ENCODE assay signal across 13 cellular contexts in the genomic region with DNA sequence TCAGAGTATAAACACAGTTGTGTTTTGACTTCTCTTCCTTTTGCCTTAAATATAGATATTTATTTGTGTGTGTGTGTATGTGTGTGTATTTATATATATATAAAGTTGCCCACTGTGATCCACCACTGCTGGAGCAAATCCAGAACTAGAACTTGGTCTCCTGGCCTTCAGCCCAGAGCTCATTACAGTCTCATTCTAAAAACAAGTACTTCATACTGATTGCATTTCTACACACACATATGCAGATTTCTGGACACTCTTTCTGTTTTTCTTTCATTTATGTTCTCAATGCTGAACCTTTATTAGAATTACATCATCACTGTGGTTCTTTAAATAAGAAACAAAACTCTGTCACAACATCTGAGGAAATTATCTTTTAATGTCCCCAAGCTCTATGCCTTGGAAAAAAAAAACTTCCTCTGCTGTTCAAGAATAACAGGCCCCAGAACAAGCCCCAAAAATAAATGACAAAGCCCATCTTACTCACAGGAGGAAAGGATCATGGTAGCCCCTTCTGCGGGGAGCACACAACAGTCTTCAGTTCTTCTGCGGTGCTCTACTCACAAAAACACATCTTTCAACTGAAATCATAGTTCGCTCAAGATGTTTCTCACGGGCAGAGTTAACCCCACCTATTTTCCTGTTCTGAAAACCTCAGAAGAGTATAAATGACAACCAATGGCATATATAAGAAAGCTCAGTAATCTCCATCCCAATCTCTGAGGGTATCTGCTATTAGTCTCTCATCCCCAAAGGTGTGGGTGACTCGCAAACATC. TPM values are rescaled to one million over a fixed set of nuclear protein-coding genes. Genes with fewer than 3 reads are reported as not detected.
A peak's percentile ranks its signal among the peaks of the same experiment; 100 is the strongest.
DNase-seq lines count a peak whose midpoint lies in the region; ATAC-seq and TF ChIP-seq lines count a peak whose summit lies in the region.
"Had no signal": no experiment of that assay in that cellular context is flagged by ENCODE, and none has a peak within 500 bp of the region (broad histone marks: within the 10 kb centered on the region; RNA-seq: fewer than 3 reads in every experiment).

Gene TXK, minus strand, starts transcription at position 583 of the 777 bp plus-strand sequence. Its CDS starts 80 bp downstream, at position 503.

- H3K4me3 Mint-ChIP-seq in activated naive CD4-positive, alpha-beta T cell treated with anti-CD3 and anti-CD28 coated beads for 36 hours = peak within 1 kb of the TSS; percentile 79
- peak within 1 kb of the TSS; percentile 90 for H3K4me3 Mint-ChIP-seq in activated T-helper 1 cell treated with anti-CD3 and anti-CD28 coated beads, Interleukin-12 subunit alpha, Interleukin-12 subunit beta, Interleukin-2, Interleukin-4 antibody, amounts not matched to agents 30 ng/mL and 10 ng/mL and 1 ng/mL, durations not matched to agents 14 hours and 24 hours and 36 hours
- H3K4me3 Mint-ChIP-seq in nephron progenitor cell = no peak within 1 kb of the TSS
- no peak within 1 kb of the TSS for H3K4me3 Mint-ChIP-seq in stimulated activated memory B cell treated with anti-CD40 and anti-IgM and Interleukin-4, amounts not matched to agents 10 μg/mL and 1 μg/mL and 100 μg/mL, for 72 hours

- peaks cover 5% of the 10 kb centered on the region for H3F3A ChIP-seq in PC-9 (ENCODE audit: insufficient read depth, low read depth)

- POLR2A ChIA-PET in PC-9 (lab: Charles Lee; ENCODE audit: unreplicated experiment) = no interaction called here

- TF ChIP-seq CTCF in fibroblast of lung (conservative IDR thresholded peaks at IDR 0.05 in 1 of 2, IDR thresholded peaks at IDR 0.05 in 1 of 2; ENCODE audit: low read depth in 1 of 2, low read length in 2 of 2) (no peak), PC-9 (conservative IDR thresholded peaks at IDR 0.05) (no peak), nephron progenitor cell (IDR thresholded peaks at IDR 0.05) (no peak)

- H3K4me2 ChIP-seq in fibroblast of lung (ENCODE audit: extremely low read depth, insufficient read depth, low read length) (no peak within 1 kb of the TSS), PC-9 (no peak within 1 kb of the TSS)
- H3K4me2 ChIP-seq: smooth muscle cell had no signal

- H3K36me3 Mint-ChIP-seq in activated naive CD4-positive, alpha-beta T cell treated with anti-CD3 and anti-CD28 coated beads for 36 hours (ENCODE audit: low read depth) = peaks cover 32% of the 10 kb centered on the region
- H3K36me3 Mint-ChIP-seq in activated T-helper 1 cell treated with anti-CD3 and anti-CD28 coated beads, Interleukin-12 subunit alpha, Interleukin-12 subunit beta, Interleukin-2, Interleukin-4 antibody, amounts not matched to agents 30 ng/mL and 10 ng/mL and 1 ng/mL, durations not matched to agents 14 hours and 24 hours and 36 hours (ENCODE audit: low read depth) = peaks cover 10% of the 10 kb centered on the region
- H3K36me3 Mint-ChIP-seq in nephron progenitor cell (ENCODE audit: low read depth) = peaks cover 5% of the 10 kb centered on the region
- peaks cover 37% of the 10 kb centered on the region for H3K36me3 Mint-ChIP-seq in stimulated activated memory B cell treated with anti-CD40 and anti-IgM and Interleukin-4, amounts not matched to agents 10 μg/mL and 1 μg/mL and 100 μg/mL, for 72 hours

- H3K4me1 ChIP-seq in fibroblast of lung (ENCODE audit: control insufficient read depth, extremely low read depth, insufficient read depth, low read length) (peaks cover 2% of the 10 kb centered on the region), PC-9 (replicated peaks; ENCODE audit: insufficient read depth) (peaks cover 35% of the 10 kb centered on the region)
- H3K4me1 ChIP-seq: BE2C had no signal

- peak; percentile 41 for DNase-seq in activated naive CD4-positive, alpha-beta T cell treated with anti-CD3 and anti-CD28 coated beads for 36 hours
- DNase-seq in activated naive CD4-positive, alpha-beta T cell treated with Interleukin-2 at 50 U/mL for 16 hours = no peak
- DNase-seq in activated T-helper 1 cell treated with anti-CD3 and anti-CD28 coated beads, Interleukin-12 subunit alpha, Interleukin-12 subunit beta, Interleukin-2, Interleukin-4 antibody, amounts not matched to agents 30 ng/mL and 10 ng/mL and 1 ng/mL, durations not matched to agents 14 hours and 24 hours and 36 hours (ENCODE audit: low spot score) = peak; percentile 19
- peak; percentile 28 to 47 for DNase-seq in fibroblast of lung (ENCODE audit: low read depth in 2 of 2)
- DNase-seq in PC-9 = no peak
- no peak for DNase-seq in nephron progenitor cell
- DNase-seq in occipital lobe (lab: John Stamatoyannopoulos, UW) = no peak
- DNase-seq: BE2C, NCI-H2171, T1000 had no signal

- H3K9me2 ChIP-seq in PC-9 (ENCODE audit: insufficient read depth) = no peaks in the 10 kb centered on the region

- H2AFZ ChIP-seq in fibroblast of lung (ENCODE audit: low read length) = no peak within 1 kb of the TSS
- H2AFZ ChIP-seq in PC-9 = no peak within 1 kb of the TSS

- intact Hi-C loops in activated naive CD4-positive, alpha-beta T cell treated with anti-CD3 and anti-CD28 coated beads for 36 hours (cut with micrococcal nuclease) = loop anchor here (1.0 to 10.0 kb wide), 2 partner anchors 31 to 649 kb away; partner anchors contain the start of gene ATP10D
- intact Hi-C loops in activated T-helper 1 cell treated with anti-CD3 and anti-CD28 coated beads, Interleukin-12 subunit alpha, Interleukin-12 subunit beta, Interleukin-2, Interleukin-4 antibody, amounts not matched to agents 30 ng/mL and 10 ng/mL and 1 ng/mL, durations not matched to agents 14 hours and 24 hours and 36 hours (cut with micrococcal nuclease) = loop anchor here (2.0 kb wide), 1 partner anchor 647 kb away; the partner anchor contains the start of gene FRYL
- intact Hi-C loops in PC-9 (cut with micrococcal nuclease; ENCODE audit: unreplicated experiment) = no loop called here

- CTCF ChIA-PET in activated naive CD4-positive, alpha-beta T cell treated with anti-CD3 and anti-CD28 coated beads for 36 hours (lab: Charles Lee) = interaction anchor here (0.6 to 3.9 kb wide), 5 partner anchors 16 to 466 kb away, joined by 3 to 17 read pairs (median 6); no protein-coding TSS in a partner anchor
- CTCF ChIA-PET in PC-9 (lab: Charles Lee) = no interaction called here

- H3K36me3 ChIP-seq in fibroblast of lung (ENCODE audit: control insufficient read depth, insufficient read depth, low read length) = no peaks in the 10 kb centered on the region
- H3K36me3 ChIP-seq in PC-9 (ENCODE audit: low read depth) = 0 out of 2 replicates have a peak, but pooled peaks cover 11% of the 10 kb centered on the region
- H3K36me3 ChIP-seq: BE2C had no signal

- no peak within 1 kb of the TSS for H3K27ac ChIP-seq in fibroblast of lung (ENCODE audit: insufficient read depth, low read length)
- H3K27ac ChIP-seq in PC-9 = no peak within 1 kb of the TSS

- BruUV-seq in PC-9 (replicated peaks; lab: Mats Ljungman, UMichigan) = no TSS peak

- peaks cover 69% of the 10 kb centered on the region for H3K4me1 Mint-ChIP-seq in activated naive CD4-positive, alpha-beta T cell treated with anti-CD3 and anti-CD28 coated beads for 36 hours (ENCODE audit: low read depth)
- H3K4me1 Mint-ChIP-seq in activated T-helper 1 cell treated with anti-CD3 and anti-CD28 coated beads, Interleukin-12 subunit alpha, Interleukin-12 subunit beta, Interleukin-2, Interleukin-4 antibody, amounts not matched to agents 30 ng/mL and 10 ng/mL and 1 ng/mL, durations not matched to agents 14 hours and 24 hours and 36 hours (ENCODE audit: low read depth) = peaks cover 83% of the 10 kb centered on the region
- H3K4me1 Mint-ChIP-seq in nephron progenitor cell = peaks cover 9% of the 10 kb centered on the region
- peaks cover 14% of the 10 kb centered on the region for H3K4me1 Mint-ChIP-seq in stimulated activated memory B cell treated with anti-CD40 and anti-IgM and Interleukin-4, amounts not matched to agents 10 μg/mL and 1 μg/mL and 100 μg/mL, for 72 hours

- H3K79me2 ChIP-seq in fibroblast of lung (ENCODE audit: control insufficient read depth, insufficient read depth, low read length) (no peaks in the 10 kb centered on the region), PC-9 (ENCODE audit: low read depth) (no peaks in the 10 kb centered on the region)

- H4K20me1 ChIP-seq in fibroblast of lung (ENCODE audit: control insufficient read depth, extremely low read depth, insufficient read depth, low read length) = no peaks in the 10 kb centered on the region
- no peaks in the 10 kb centered on the region for H4K20me1 ChIP-seq in PC-9 (ENCODE audit: insufficient read depth)

- no peaks in the 10 kb centered on the region for H3K27me3 Mint-ChIP-seq in activated naive CD4-positive, alpha-beta T cell treated with anti-CD3 and anti-CD28 coated beads for 36 hours (ENCODE audit: low read depth)
- no peaks in the 10 kb centered on the region for H3K27me3 Mint-ChIP-seq in activated T-helper 1 cell treated with anti-CD3 and anti-CD28 coated beads, Interleukin-12 subunit alpha, Interleukin-12 subunit beta, Interleukin-2, Interleukin-4 antibody, amounts not matched to agents 30 ng/mL and 10 ng/mL and 1 ng/mL, durations not matched to agents 14 hours and 24 hours and 36 hours (ENCODE audit: insufficient read depth)
- no peaks in the 10 kb centered on the region for H3K27me3 Mint-ChIP-seq in nephron progenitor cell (ENCODE audit: low read depth, poor library complexity)
- H3K27me3 Mint-ChIP-seq in stimulated activated memory B cell treated with anti-CD40 and anti-IgM and Interleukin-4, amounts not matched to agents 10 μg/mL and 1 μg/mL and 100 μg/mL, for 72 hours = no peaks in the 10 kb centered on the region

- H3K9me3 ChIP-seq in fibroblast of lung (ENCODE audit: control insufficient read depth, insufficient read depth, low read depth, low read length) (no peaks in the 10 kb centered on the region), PC-9 (ENCODE audit: insufficient read depth, low read depth) (no peaks in the 10 kb centered on the region)
- H3K9me3 ChIP-seq: BE2C had no signal

- no peaks in the 10 kb centered on the region for H3K9me3 Mint-ChIP-seq in activated naive CD4-positive, alpha-beta T cell treated with anti-CD3 and anti-CD28 coated beads for 36 hours
- H3K9me3 Mint-ChIP-seq in activated T-helper 1 cell treated with anti-CD3 and anti-CD28 coated beads, Interleukin-12 subunit alpha, Interleukin-12 subunit beta, Interleukin-2, Interleukin-4 antibody, amounts not matched to agents 30 ng/mL and 10 ng/mL and 1 ng/mL, durations not matched to agents 14 hours and 24 hours and 36 hours = no peaks in the 10 kb centered on the region
- H3K9me3 Mint-ChIP-seq in nephron progenitor cell = peaks cover 3% of the 10 kb centered on the region
- no peaks in the 10 kb centered on the region for H3K9me3 Mint-ChIP-seq in stimulated activated memory B cell treated with anti-CD40 and anti-IgM and Interleukin-4, amounts not matched to agents 10 μg/mL and 1 μg/mL and 100 μg/mL, for 72 hours

- H3K27me3 ChIP-seq in fibroblast of lung (ENCODE audit: control insufficient read depth, insufficient read depth, low read length) (no peaks in the 10 kb centered on the region), PC-9 (ENCODE audit: insufficient read depth, low read depth) (no peaks in the 10 kb centered on the region)
- H3K27me3 ChIP-seq: BE2C had no signal

- no peak within 1 kb of the TSS for H3K9ac ChIP-seq in fibroblast of lung (ENCODE audit: insufficient read depth, low read length)

- ATAC-seq in stimulated activated memory B cell treated with anti-CD40 and anti-IgM and Interleukin-4, amounts not matched to agents 10 μg/mL and 1 μg/mL and 100 μg/mL, for 72 hours = no peak

- H3K27ac Mint-ChIP-seq in activated naive CD4-positive, alpha-beta T cell treated with anti-CD3 and anti-CD28 coated beads for 36 hours = peak within 1 kb of the TSS; percentile 99
- H3K27ac Mint-ChIP-seq in activated T-helper 1 cell treated with anti-CD3 and anti-CD28 coated beads, Interleukin-12 subunit alpha, Interleukin-12 subunit beta, Interleukin-2, Interleukin-4 antibody, amounts not matched to agents 30 ng/mL and 10 ng/mL and 1 ng/mL, durations not matched to agents 14 hours and 24 hours and 36 hours = peak within 1 kb of the TSS; percentile 88
- H3K27ac Mint-ChIP-seq in nephron progenitor cell = no peak within 1 kb of the TSS
- H3K27ac Mint-ChIP-seq in stimulated activated memory B cell treated with anti-CD40 and anti-IgM and Interleukin-4, amounts not matched to agents 10 μg/mL and 1 μg/mL and 100 μg/mL, for 72 hours = no peak within 1 kb of the TSS

- no peak within 1 kb of the TSS for H3K4me3 ChIP-seq in fibroblast of lung (replicated peaks in 1 of 4; ENCODE audit: control extremely low read depth in 1 of 4, insufficient read depth in 1 of 4, low read depth in 3 of 4, low read length in 4 of 4)
- no peak within 1 kb of the TSS for H3K4me3 ChIP-seq in PC-9
- H3K4me3 ChIP-seq: smooth muscle cell had no signal

RNA-seq across cellular contexts. Expression of gene TXK, which starts in this region (rescaled TPM):
- total RNA-seq in activated naive CD4-positive, alpha-beta T cell treated with anti-CD3 and anti-CD28 coated beads for 36 hours = 10 to 100 TPM; 24.4 to 28.6 TPM
- total RNA-seq in activated T-helper 1 cell treated with anti-CD3 and anti-CD28 coated beads, Interleukin-12 subunit alpha, Interleukin-12 subunit beta, Interleukin-2, Interleukin-4 antibody, amounts not matched to agents 30 ng/mL and 10 ng/mL and 1 ng/mL, durations not matched to agents 14 hours and 24 hours and 36 hours = 12.5 and 12.7 TPM in 2 replicates
- total RNA-seq in fibroblast of lung = 0.26 and 0.66 TPM in 2 replicates
- 0.05 and 0.09 TPM in 2 replicates for polyA plus RNA-seq in fibroblast of lung
- 0.03 TPM in 1 of 2 replicates, not detected in the other for polyA plus RNA-seq in fibroblast of lung (2012)
- not detected in 2 replicates for polyA minus RNA-seq in fibroblast of lung (ENCODE audit: low replicate concordance)
- total RNA-seq in PC-9 (2021) = 1.4 and 2.6 TPM in 2 replicates
- 3.1 TPM for total RNA-seq in occipital lobe
- total RNA-seq: G401 had no signal
- polyA plus RNA-seq: smooth muscle cell had no signal

Comparison
In these comparisons a context has a peak if more than half of its experiments do, and no peak if none do; other contexts are left out.
1. DNase-seq: peak in activated naive CD4-positive, alpha-beta T cell treated with anti-CD3 and anti-CD28 coated beads for 36 hours (single experiment) and activated T-helper 1 cell treated with anti-CD3 and anti-CD28 coated beads, Interleukin-12 subunit alpha, Interleukin-12 subunit beta, Interleukin-2, Interleukin-4 antibody, amounts not matched to agents 30 ng/mL and 10 ng/mL and 1 ng/mL, durations not matched to agents 14 hours and 24 hours and 36 hours (single experiment); none in activated naive CD4-positive, alpha-beta T cell treated with Interleukin-2 at 50 U/mL for 16 hours (single experiment), PC-9 (0 of 2), nephron progenitor cell (single experiment) and occipital lobe (single experiment).
2. Peak in DNase-seq in fibroblast of lung; RNA of the gene not detected or under 1 TPM.
3. H3K27ac Mint-ChIP-seq: peak in activated naive CD4-positive, alpha-beta T cell treated with anti-CD3 and anti-CD28 coated beads for 36 hours (single experiment) and activated T-helper 1 cell treated with anti-CD3 and anti-CD28 coated beads, Interleukin-12 subunit alpha, Interleukin-12 subunit beta, Interleukin-2, Interleukin-4 antibody, amounts not matched to agents 30 ng/mL and 10 ng/mL and 1 ng/mL, durations not matched to agents 14 hours and 24 hours and 36 hours (single experiment); none in nephron progenitor cell (single experiment) and stimulated activated memory B cell treated with anti-CD40 and anti-IgM and Interleukin-4, amounts not matched to agents 10 μg/mL and 1 μg/mL and 100 μg/mL, for 72 hours (single experiment).
4. H3K4me3 Mint-ChIP-seq: peak in activated naive CD4-positive, alpha-beta T cell treated with anti-CD3 and anti-CD28 coated beads for 36 hours (single experiment) and activated T-helper 1 cell treated with anti-CD3 and anti-CD28 coated beads, Interleukin-12 subunit alpha, Interleukin-12 subunit beta, Interleukin-2, Interleukin-4 antibody, amounts not matched to agents 30 ng/mL and 10 ng/mL and 1 ng/mL, durations not matched to agents 14 hours and 24 hours and 36 hours (single experiment); none in nephron progenitor cell (single experiment) and stimulated activated memory B cell treated with anti-CD40 and anti-IgM and Interleukin-4, amounts not matched to agents 10 μg/mL and 1 μg/mL and 100 μg/mL, for 72 hours (single experiment).